In genomic region chr6:127539292-127539691, GRCh38 we compare ENCODE assay signal across 8 cellular contexts. TPM values are rescaled to one million over a fixed set of nuclear protein-coding genes. Genes with fewer than 3 reads are reported as not detected.
DNase-seq lines count a peak whose midpoint lies in the region; ATAC-seq and TF ChIP-seq lines count a peak whose summit lies in the region.

No MANE protein-coding gene starts in this region.

- intact Hi-C loops in natural killer cell (cut with micrococcal nuclease), result no loop called here

- H3K4me3 ChIP-seq in adipocyte (ENCODE audit: low read length), result no peak overlapping the region

- H3K4me1 Mint-ChIP-seq in natural killer cell (no peaks in the 10 kb centered on the region), naive B cell (no peaks in the 10 kb centered on the region)
- no peaks in the 10 kb centered on the region for H3K4me1 Mint-ChIP-seq in natural killer cell treated with Interleukin-12 subunit alpha and Interleukin-12 subunit beta and Interleukin-15 and Interleukin-18, amount 100 ng/mL, for 72 hours (ENCODE audit: low read depth in 2 of 2)

- no peak for DNase-seq in natural killer cell
- no peak for DNase-seq in natural killer cell treated with Interleukin-12 subunit alpha and Interleukin-12 subunit beta and Interleukin-15 and Interleukin-18, amount 100 ng/mL, for 72 hours (ENCODE audit: low spot score)
- peak; percentile 27 for DNase-seq in M059J (ENCODE audit: low read depth)
- DNase-seq in adipocyte (ENCODE audit: low read depth), result peak; percentile 73
- DNase-seq in naive B cell, result peak; percentile 7
- no peak for DNase-seq in mesenteric fat pad (ENCODE audit: low spot score)
- DNase-seq in erythroblast (lab: John Stamatoyannopoulos, UW), result no peak
- no peak for DNase-seq in NCI-H187 (lab: John Stamatoyannopoulos, UW)

- peak; percentile 33 for TF ChIP-seq CTCF in natural killer cell (IDR thresholded peaks at IDR 0.05)

- no peaks in the 10 kb centered on the region for H3K9me3 Mint-ChIP-seq in natural killer cell
- H3K9me3 Mint-ChIP-seq in natural killer cell treated with Interleukin-12 subunit alpha and Interleukin-12 subunit beta and Interleukin-15 and Interleukin-18, amount 100 ng/mL, for 72 hours, result no peaks in the 10 kb centered on the region
- no peaks in the 10 kb centered on the region for H3K9me3 Mint-ChIP-seq in naive B cell

- H3K4me3 Mint-ChIP-seq in natural killer cell, result no peak overlapping the region
- no peak overlapping the region for H3K4me3 Mint-ChIP-seq in natural killer cell treated with Interleukin-12 subunit alpha and Interleukin-12 subunit beta and Interleukin-15 and Interleukin-18, amount 100 ng/mL, for 72 hours
- no peak overlapping the region for H3K4me3 Mint-ChIP-seq in naive B cell

- H3K9me3 ChIP-seq in adipocyte (ENCODE audit: control insufficient read depth, low read length), result no peaks in the 10 kb centered on the region

- no peaks in the 10 kb centered on the region for H3K4me1 ChIP-seq in adipocyte (ENCODE audit: control insufficient read depth, insufficient read depth, low read length)

- H3K36me3 ChIP-seq in adipocyte (ENCODE audit: control insufficient read depth, insufficient read depth, low read length, severe bottlenecking), result no peaks in the 10 kb centered on the region

- H3K36me3 Mint-ChIP-seq in natural killer cell, result no peaks in the 10 kb centered on the region
- no peaks in the 10 kb centered on the region for H3K36me3 Mint-ChIP-seq in natural killer cell treated with Interleukin-12 subunit alpha and Interleukin-12 subunit beta and Interleukin-15 and Interleukin-18, amount 100 ng/mL, for 72 hours
- H3K36me3 Mint-ChIP-seq in naive B cell, result no peaks in the 10 kb centered on the region

- ATAC-seq in natural killer cell, result peak in 1 of 3 donors; percentile 51
- no peak for ATAC-seq in natural killer cell treated with Interleukin-12 subunit alpha and Interleukin-12 subunit beta and Interleukin-15 and Interleukin-18, amount 100 ng/mL, for 72 hours
- peak in 1 of 2 donors; percentile 40 for ATAC-seq in naive B cell (ENCODE audit: low read depth in 2 of 2)

- H3K27me3 Mint-ChIP-seq in natural killer cell (ENCODE audit: low read depth in 2 of 2), result peaks cover 3 to 7% of the 10 kb centered on the region in 2 donors
- peaks cover 10 to 20% of the 10 kb centered on the region in 2 donors for H3K27me3 Mint-ChIP-seq in natural killer cell treated with Interleukin-12 subunit alpha and Interleukin-12 subunit beta and Interleukin-15 and Interleukin-18, amount 100 ng/mL, for 72 hours
- peaks cover 16 to 19% (median 16%) of the 10 kb centered on the region in 3 donors for H3K27me3 Mint-ChIP-seq in naive B cell

- no peaks in the 10 kb centered on the region for H3K27me3 ChIP-seq in adipocyte (replicated peaks; ENCODE audit: control insufficient read depth, insufficient read depth, low read length)

- H3K9ac ChIP-seq in adipocyte (ENCODE audit: low read length), result no peak overlapping the region

- H3K27ac Mint-ChIP-seq in natural killer cell (no peak overlapping the region), naive B cell (no peak overlapping the region)
- H3K27ac Mint-ChIP-seq in natural killer cell treated with Interleukin-12 subunit alpha and Interleukin-12 subunit beta and Interleukin-15 and Interleukin-18, amount 100 ng/mL, for 72 hours, result no peak overlapping the region

- no peak for TF ChIP-seq POLR2A in erythroblast (IDR thresholded peaks at IDR 0.05; ENCODE audit: low read length)

RNA-seq across cellular contexts. Expression of gene C6orf58, which starts 37.7 kb away (rescaled TPM):
- total RNA-seq in natural killer cell (not detected), mesenteric fat pad (not detected)
- not detected for total RNA-seq in natural killer cell treated with Interleukin-12 subunit alpha and Interleukin-12 subunit beta and Interleukin-15 and Interleukin-18, amount 100 ng/mL, for 72 hours
- total RNA-seq in M059J (2014; rRNA removed; shearing (Covaris generic)), result 0.64 TPM in 1 of 2 replicates, not detected in the other
- polyA plus RNA-seq in naive B cell (ENCODE audit: low read depth in 6 of 6), result not detected

Comparison
In these comparisons a context has a peak if more than half of its experiments do, and no peak if none do; other contexts are left out.
1. DNase-seq: peak in M059J (single experiment), adipocyte (single experiment) and naive B cell (single experiment); none in natural killer cell (single experiment), natural killer cell treated with Interleukin-12 subunit alpha and Interleukin-12 subunit beta and Interleukin-15 and Interleukin-18, amount 100 ng/mL, for 72 hours (single experiment), mesenteric fat pad (single experiment), erythroblast (0 of 2) and NCI-H187 (0 of 2).